In genomic region chr1:169511339-169512028, GRCh38 we compare ENCODE assay signal across 9 cellular contexts. TPM values are rescaled to one million over a fixed set of nuclear protein-coding genes. Genes with fewer than 3 reads are reported as not detected.
DNase-seq lines count a peak whose midpoint lies in the region; ATAC-seq and TF ChIP-seq lines count a peak whose summit lies in the region.
"Had no signal": no experiment of that assay in that cellular context is flagged by ENCODE, and none has a peak within 500 bp of the region (broad histone marks: within the 10 kb centered on the region; RNA-seq: fewer than 3 reads in every experiment).

No MANE protein-coding gene starts in this region.

- TF ChIP-seq POLR2A in erythroblast (IDR thresholded peaks at IDR 0.05; ENCODE audit: low read length) = no peak

- H3K27me3 ChIP-seq in PC-3 (ENCODE audit: low read length) = no peaks in the 10 kb centered on the region
- H3K27me3 ChIP-seq in psoas muscle (ENCODE audit: insufficient read depth in 3 of 3, low read length in 2 of 3) = no peaks in the 10 kb centered on the region

- H3K9ac ChIP-seq in PC-3 (ENCODE audit: low read length) = no peak overlapping the region

- BruUV-seq in PC-3 (replicated peaks; lab: Mats Ljungman, UMichigan) = no TSS peak

- POLR2A ChIA-PET in PC-3 (lab: Charles Lee; ENCODE audit: unreplicated experiment) = interaction anchor here (0.6 to 1.2 kb wide), 3 partner anchors 18 to 45 kb away, joined by 3 to 5 read pairs (median 5); partner anchors contain the start of gene SLC19A2

- peak overlapping the region; percentile 26 for H3K4me2 ChIP-seq in PC-3 (ENCODE audit: low read length)

- no peak for TF ChIP-seq CTCF in AG10803 (conservative IDR thresholded peaks at IDR 0.05; ENCODE audit: low read length)
- no peak for TF ChIP-seq CTCF in PC-3 (conservative IDR thresholded peaks at IDR 0.05; ENCODE audit: low read depth, low read length)
- no peak for TF ChIP-seq CTCF in psoas muscle (IDR thresholded peaks at IDR 0.05)

- peaks cover 5% of the 10 kb centered on the region for H3F3A ChIP-seq in PC-3 (ENCODE audit: low read length, unreplicated experiment)

- no peaks in the 10 kb centered on the region for H3K36me3 ChIP-seq in PC-3 (ENCODE audit: low read depth, low read length)
- H3K36me3 ChIP-seq in psoas muscle (ENCODE audit: insufficient read depth in 1 of 2, low read depth in 1 of 2) = no peaks in the 10 kb centered on the region

- H3K79me2 ChIP-seq in PC-3 (ENCODE audit: low read length) = no peaks in the 10 kb centered on the region

- DNase-seq in AG10803 (ENCODE audit: low read depth) (peak; percentile 80), PC-3 (peak; percentile 93), fibroblast of gingiva (ENCODE audit: low read depth) (peak; percentile 79), psoas muscle (no peak), erythroblast (lab: John Stamatoyannopoulos, UW) (no peak)
- DNase-seq: T-cell had no signal

- H3K4me3 ChIP-seq in AG10803 (ENCODE audit: low read length) (no peak overlapping the region), PC-3 (ENCODE audit: low read length) (no peak overlapping the region), psoas muscle (no peak overlapping the region)

- H3K4me1 ChIP-seq in PC-3 (ENCODE audit: insufficient read depth, low read length) (peaks cover 44% of the 10 kb centered on the region), psoas muscle (peaks cover 13% of the 10 kb centered on the region)

- H4K20me1 ChIP-seq in PC-3 (ENCODE audit: low read length) = no peaks in the 10 kb centered on the region

- no peaks in the 10 kb centered on the region for H3K9me2 ChIP-seq in PC-3 (replicated peaks; ENCODE audit: low read length)

- no peak overlapping the region for H2AFZ ChIP-seq in PC-3 (ENCODE audit: low read length)

- ATAC-seq in PC-3 (peak; percentile 79), psoas muscle (peak in 3 of 4 donors; percentile 52 to 63 (median 60)), GM18517 (IDR thresholded peaks at IDR 0.05; ENCODE audit: unreplicated experiment) (no peak), GM21367 (IDR thresholded peaks at IDR 0.05; ENCODE audit: unreplicated experiment) (no peak), GM18868 (IDR thresholded peaks at IDR 0.05; ENCODE audit: unreplicated experiment) (no peak)
- ATAC-seq: T-cell had no signal

- peak overlapping the region; percentile 29 for H3K27ac ChIP-seq in PC-3 (ENCODE audit: low read length)
- peak overlapping the region; percentile 44 for H3K27ac ChIP-seq in psoas muscle

- H3K9me3 ChIP-seq in PC-3 (ENCODE audit: low read length) (no peaks in the 10 kb centered on the region), psoas muscle (no peaks in the 10 kb centered on the region)

- intact Hi-C loops in PC-3 (cut with micrococcal nuclease) = no loop called here
- intact Hi-C loops in psoas muscle (cut with DNase I) = no loop called here

- CTCF ChIA-PET in PC-3 (lab: Charles Lee) = interaction anchor here (1.0 kb wide), 1 partner anchor 25 kb away, joined by 3 read pairs; no protein-coding TSS in a partner anchor

- 46 to 60% (median 57%) methylated on average over 3 of the region's 3 CpGs for WGBS in psoas muscle, 3 donors

RNA-seq across cellular contexts. Expression of gene SLC19A2, which starts 25.7 kb away (rescaled TPM):
- 8.6 and 11.0 TPM in 2 replicates for total RNA-seq in PC-3 (2014; rRNA removed)
- total RNA-seq in psoas muscle = 100 to 1,000 TPM in 2 of 4 donors, 10 to 100 TPM in 2; 23.6 to 151 (median 83.3) TPM
- polyA plus RNA-seq in psoas muscle = 100 to 1,000 TPM in 2 of 3 donors, 10 to 100 TPM in 1; 75.0 to 150 (median 139) TPM

Comparison
In these comparisons a context has a peak if more than half of its experiments do, and no peak if none do; other contexts are left out.
1. DNase-seq: peak in AG10803 (single experiment), PC-3 (single experiment) and fibroblast of gingiva (single experiment); none in psoas muscle (0 of 2) and erythroblast (0 of 2).
2. ATAC-seq: peak in PC-3 (single experiment) and psoas muscle (3 of 4); none in GM18517 (single experiment), GM21367 (single experiment) and GM18868 (single experiment).